In the genomic region with DNA sequence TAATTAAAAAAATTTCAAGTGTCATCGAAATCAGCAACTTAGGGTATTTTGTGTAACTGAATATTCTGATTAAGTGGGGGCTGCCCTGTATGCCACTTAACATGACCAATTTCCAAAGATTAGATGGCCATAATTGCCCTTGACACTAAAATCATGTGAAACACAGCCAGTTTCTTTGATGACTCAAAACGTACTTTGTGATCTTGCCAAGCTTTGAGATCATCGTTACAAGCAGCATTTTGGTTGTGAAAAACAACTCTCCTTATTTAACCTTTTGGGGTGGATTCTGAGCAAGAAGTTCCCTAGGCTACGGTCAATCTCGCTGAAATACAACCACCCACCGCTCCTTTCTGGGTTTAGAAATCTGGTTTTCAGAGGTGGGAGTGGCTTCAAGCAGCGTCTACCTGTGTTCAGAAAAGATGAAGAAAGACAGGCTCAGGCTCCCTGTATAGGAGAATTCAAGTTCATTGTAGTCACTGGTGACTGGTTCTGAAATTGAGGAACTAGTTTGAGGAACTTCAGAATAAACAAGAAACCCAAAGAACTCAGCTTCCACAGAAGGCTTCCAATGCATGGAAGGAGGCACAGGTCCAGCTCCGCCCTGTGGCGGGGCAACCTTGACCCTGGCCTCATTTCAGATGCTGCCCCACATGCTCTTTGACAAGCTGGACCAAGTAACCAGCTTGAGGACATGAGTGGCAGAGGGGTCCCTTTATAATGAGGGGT, we compare ENCODE assay signal across 8 cellular contexts. TPM values are rescaled to one million over a fixed set of nuclear protein-coding genes. Genes with fewer than 3 reads are reported as not detected.
DNase-seq lines count a peak whose midpoint lies in the region; ATAC-seq and TF ChIP-seq lines count a peak whose summit lies in the region.

No MANE protein-coding gene starts in this region.

- H3K27me3 Mint-ChIP-seq in CD4-positive, CD25-positive, alpha-beta regulatory T cell = no peaks in the 10 kb centered on the region

- no peaks in the 10 kb centered on the region for H3K27me3 ChIP-seq in CD4-positive, CD25-positive, alpha-beta regulatory T cell (ENCODE audit: control insufficient read depth, insufficient read depth, low read length)

- H3K9me3 Mint-ChIP-seq in CD4-positive, CD25-positive, alpha-beta regulatory T cell = no peaks in the 10 kb centered on the region

- peak overlapping the region; percentile 53 to 85 (median 74) for H3K4me3 Mint-ChIP-seq in CD4-positive, CD25-positive, alpha-beta regulatory T cell

- intact Hi-C loops in mucosa of descending colon (cut with DNase I, micrococcal nuclease) = no loop called here

- no peaks in the 10 kb centered on the region for H3K9me3 ChIP-seq in CD4-positive, CD25-positive, alpha-beta regulatory T cell (ENCODE audit: control insufficient read depth in 2 of 2, low read length in 2 of 2)
- no peaks in the 10 kb centered on the region for H3K9me3 ChIP-seq in mucosa of descending colon

- no peak for TF ChIP-seq CTCF in mucosa of descending colon (IDR thresholded peaks at IDR 0.05)

- H3K36me3 Mint-ChIP-seq in CD4-positive, CD25-positive, alpha-beta regulatory T cell = peaks cover 17% of the 10 kb centered on the region

- ATAC-seq in CD4-positive, CD25-positive, alpha-beta regulatory T cell (ENCODE audit: low read depth in 2 of 2) = peak; percentile 30
- no peak for ATAC-seq in mucosa of descending colon
- no peak for ATAC-seq in GM21381 (IDR thresholded peaks at IDR 0.05; ENCODE audit: unreplicated experiment)

- H3K27ac Mint-ChIP-seq in CD4-positive, CD25-positive, alpha-beta regulatory T cell = peak overlapping the region; percentile 90 to 95 (median 91)

- peaks cover 78% of the 10 kb centered on the region for H3K4me1 ChIP-seq in CD4-positive, CD25-positive, alpha-beta regulatory T cell (ENCODE audit: control insufficient read depth, insufficient read depth, low read length, poor library complexity, severe bottlenecking)
- H3K4me1 ChIP-seq in mucosa of descending colon (ENCODE audit: low read depth) = peaks cover 67% of the 10 kb centered on the region
- peaks cover 1% of the 10 kb centered on the region for H3K4me1 ChIP-seq in urinary bladder (ENCODE audit: insufficient read depth)

- peak overlapping the region; percentile 51 for H3K4me3 ChIP-seq in CD4-positive, CD25-positive, alpha-beta regulatory T cell (ENCODE audit: low read depth, low read length)
- H3K4me3 ChIP-seq in mucosa of descending colon (no peak overlapping the region), urinary bladder (ENCODE audit: low read depth, low read length) (no peak overlapping the region)

- H3K27ac ChIP-seq in CD4-positive, CD25-positive, alpha-beta regulatory T cell (ENCODE audit: insufficient read depth, low read length, poor library complexity, severe bottlenecking) = peak overlapping the region; percentile 80
- H3K27ac ChIP-seq in caudate nucleus (ENCODE audit: low read depth, low read length) (peak overlapping the region; percentile 89), urinary bladder (ENCODE audit: low read depth) (peak overlapping the region; percentile 76)

- WGBS in urinary bladder = 34% methylated on average over 9 of the region's 9 CpGs

- peaks cover 16% of the 10 kb centered on the region for H3K36me3 ChIP-seq in CD4-positive, CD25-positive, alpha-beta regulatory T cell (ENCODE audit: control insufficient read depth, insufficient read depth, low read length)
- H3K36me3 ChIP-seq in mucosa of descending colon (ENCODE audit: low read depth) = no peaks in the 10 kb centered on the region
- H3K36me3 ChIP-seq in urinary bladder (ENCODE audit: insufficient read depth) = no peaks in the 10 kb centered on the region

- peak; percentile 19 to 72 (median 56) for DNase-seq in CD4-positive, CD25-positive, alpha-beta regulatory T cell
- DNase-seq in H4 (ENCODE audit: low spot score) (peak; percentile 89), SIG-M5 treated with dmso at 0.1 percent for 504 hours (lab: John Stamatoyannopoulos, UW; ENCODE audit: unreplicated experiment) (peak; percentile 93), caudate nucleus (lab: John Stamatoyannopoulos, UW) (peak in 9 of 61 donors; percentile 13 to 62 (median 30)), mucosa of descending colon (peak in 2 of 3 donors; percentile 58 to 62), NCI-H187 (lab: John Stamatoyannopoulos, UW) (no peak)

- H3K4me1 Mint-ChIP-seq in CD4-positive, CD25-positive, alpha-beta regulatory T cell = peaks cover 36 to 86% (median 70%) of the 10 kb centered on the region in 4 donors

RNA-seq across cellular contexts. Expression of a gene that starts 9.4 kb away (rescaled TPM):
- total RNA-seq in CD4-positive, CD25-positive, alpha-beta regulatory T cell = 61.3 TPM
- 1 to 10 TPM; 5.9 to 7.9 (median 6.7) TPM for polyA plus RNA-seq in CD4-positive, CD25-positive, alpha-beta regulatory T cell
- 4.3 and 4.6 TPM in 2 replicates for total RNA-seq in H4 (2014; rRNA removed; shearing (Covaris generic))
- 10 to 100 TPM; 16.6 to 27.9 (median 18.0) TPM for total RNA-seq in mucosa of descending colon
- total RNA-seq in urinary bladder = 2.9 TPM
- polyA plus RNA-seq in urinary bladder = 15.6 TPM

RNA-seq across cellular contexts. Expression of a gene that starts 45.6 kb away (rescaled TPM):
- 0.20 TPM for total RNA-seq in CD4-positive, CD25-positive, alpha-beta regulatory T cell
- under 1 TPM in 2 of 4 donors, not detected in 2; 0.36 to 0.60 TPM for polyA plus RNA-seq in CD4-positive, CD25-positive, alpha-beta regulatory T cell
- total RNA-seq in H4 (2014; rRNA removed; shearing (Covaris generic)) = 0.21 TPM in 1 of 2 replicates, not detected in the other
- total RNA-seq in mucosa of descending colon (under 1 TPM in 2 of 3 donors, not detected in 1; 0.19 to 0.22 TPM), urinary bladder (not detected)
- not detected for polyA plus RNA-seq in urinary bladder

Comparison
In these comparisons a context has a peak if more than half of its experiments do, and no peak if none do; other contexts are left out.
1. ATAC-seq: peak in CD4-positive, CD25-positive, alpha-beta regulatory T cell (2 of 2); none in mucosa of descending colon (single experiment) and GM21381 (single experiment).
2. DNase-seq: peak in CD4-positive, CD25-positive, alpha-beta regulatory T cell (3 of 3), H4 (single experiment), SIG-M5 treated with dmso at 0.1 percent for 504 hours (single experiment) and mucosa of descending colon (2 of 3); none in NCI-H187 (0 of 2).
3. Peak in every context shown above with its lines, with median percentiles within 50 percentile points of each other: H3K27ac ChIP-seq.